27 cellular contexts compared by ENCODE assay signal in the genomic region with DNA sequence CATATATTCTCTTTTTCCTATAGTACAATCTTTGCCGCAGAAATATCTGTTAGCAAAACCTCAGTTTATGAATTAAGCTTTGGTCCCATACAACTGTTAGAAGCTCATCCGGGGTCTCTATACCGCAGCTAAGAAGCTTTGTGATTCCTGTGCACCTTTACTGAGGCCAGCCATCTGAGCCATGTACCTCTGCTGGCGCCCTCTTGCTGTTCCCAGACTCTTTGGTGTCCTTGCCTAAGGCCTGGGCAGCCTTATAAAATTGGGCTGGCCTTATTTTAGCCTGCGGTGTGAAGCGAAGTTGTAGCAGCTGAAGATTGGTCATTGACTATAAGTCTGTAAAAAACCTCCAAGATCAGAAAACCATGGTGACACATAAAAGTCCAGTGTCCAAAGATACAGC.
"Had no signal": no experiment of that assay in that cellular context is flagged by ENCODE, and none has a peak within 500 bp of the region (broad histone marks: within the 10 kb centered on the region; RNA-seq: fewer than 3 reads in every experiment).

No MANE protein-coding gene starts in this region.

- ATAC-seq: activated CD4-positive, alpha-beta T cell treated with anti-CD3 and anti-CD28 coated beads for 36 hours; activated CD8-positive, alpha-beta T cell treated with anti-CD3 and anti-CD28 coated beads, Interleukin-2, amount 10 ng/mL, durations not matched to agents 7 days and 5 days; activated T-helper 17 cell treated with anti-CD3 and anti-CD28 coated beads, Interleukin-2, amount 50 U/mL, for 72 hours; Panc1; Right ventricle myocardium inferior; T-cell had no signal

- H3K4me3 ChIP-seq: cardiac muscle cell, SK-N-MC had no signal

- H3K4me1 Mint-ChIP-seq: activated CD4-positive, alpha-beta T cell treated with anti-CD3 and anti-CD28 coated beads for 36 hours; activated naive CD8-positive, alpha-beta T cell treated with anti-CD3 and anti-CD28 coated beads for 36 hours; activated T-helper 17 cell treated with anti-CD3 and anti-CD28 coated beads, Interleukin-2, amount 50 U/mL, for 72 hours; T-cell had no signal

- H3K4me3 Mint-ChIP-seq: activated CD4-positive, alpha-beta T cell treated with anti-CD3 and anti-CD28 coated beads for 36 hours; activated CD8-positive, alpha-beta T cell treated with anti-CD3 and anti-CD28 coated beads, Interleukin-2, amount 10 ng/mL, durations not matched to agents 7 days and 5 days; activated naive CD4-positive, alpha-beta T cell treated with anti-CD3 and anti-CD28 coated beads for 36 hours; activated naive CD8-positive, alpha-beta T cell treated with anti-CD3 and anti-CD28 coated beads for 36 hours; activated T-helper 17 cell treated with anti-CD3 and anti-CD28 coated beads, Interleukin-2, amount 50 U/mL, for 72 hours; T-cell had no signal

- H3K27ac Mint-ChIP-seq: activated CD4-positive, alpha-beta T cell treated with anti-CD3 and anti-CD28 coated beads for 36 hours; activated CD8-positive, alpha-beta T cell treated with anti-CD3 and anti-CD28 coated beads, Interleukin-2, amount 10 ng/mL, durations not matched to agents 7 days and 5 days; activated naive CD4-positive, alpha-beta T cell treated with anti-CD3 and anti-CD28 coated beads for 36 hours; activated naive CD8-positive, alpha-beta T cell treated with anti-CD3 and anti-CD28 coated beads for 36 hours; activated T-helper 17 cell treated with anti-CD3 and anti-CD28 coated beads, Interleukin-2, amount 50 U/mL, for 72 hours; T-cell had no signal

- DNase-seq: activated CD4-positive, alpha-beta T cell treated with anti-CD3 and anti-CD28 coated beads for 36 hours; activated CD8-positive, alpha-beta T cell treated with anti-CD3 and anti-CD28 coated beads, Interleukin-2, amount 10 ng/mL, durations not matched to agents 7 days and 5 days; activated gamma-delta T cell; activated naive CD4-positive, alpha-beta T cell treated with anti-CD3 and anti-CD28 coated beads for 36 hours; activated naive CD8-positive, alpha-beta T cell treated with anti-CD3 and anti-CD28 coated beads for 36 hours; activated T-cell treated with anti-CD3 and anti-CD28 coated beads, Interleukin-2, amount 50 U/mL, for 48 hours; brain microvascular endothelial cell; Karpas-422; NCI-H1105 treated with DMSO at 0.1 percent for 48 hours; NCI-H1436 treated with DMSO at 0.1 percent for 48 hours; NCI-H187; NCI-H2081; NCI-H2171; NCI-H2227 treated with DMSO at 0.1 percent for 48 hours; NCI-H446 treated with DMSO at 0.1 percent for 48 hours; NCI-H524 treated with DMSO at 0.1 percent for 48 hours; NCI-H748 treated with DMSO at 0.1 percent for 48 hours; OCI-M1; RPMI8226; T-cell; T-helper 2 cell; T1000 had no signal

- H3K27ac ChIP-seq: brain microvascular endothelial cell, cardiac muscle cell, SK-N-MC had no signal

- H3K36me3 ChIP-seq: brain microvascular endothelial cell, cardiac muscle cell had no signal

- H3K27me3 Mint-ChIP-seq: activated CD4-positive, alpha-beta T cell treated with anti-CD3 and anti-CD28 coated beads for 36 hours; activated naive CD8-positive, alpha-beta T cell treated with anti-CD3 and anti-CD28 coated beads for 36 hours; activated T-helper 17 cell treated with anti-CD3 and anti-CD28 coated beads, Interleukin-2, amount 50 U/mL, for 72 hours; T-cell had no signal

- H3K36me3 Mint-ChIP-seq: activated naive CD8-positive, alpha-beta T cell treated with anti-CD3 and anti-CD28 coated beads for 36 hours; T-cell had no signal

- H3K27me3 ChIP-seq: brain microvascular endothelial cell, cardiac muscle cell had no signal
